Comparison of ENCODE assay signal across 8 cellular contexts in genomic region chr9:83219154-83219923, GRCh38.
DNase-seq lines count a peak whose midpoint lies in the region; ATAC-seq and TF ChIP-seq lines count a peak whose summit lies in the region.

No MANE protein-coding gene starts in this region.

- no peak overlapping the region for H3K27ac ChIP-seq in HEK293 (ENCODE audit: extremely low read depth, low read depth, low read length)

- peak overlapping the region; percentile 49 for H3K4me3 ChIP-seq in HEK293 (ENCODE audit: low read depth, low read length)

- peak overlapping the region; percentile 80 for H3K4me3 Mint-ChIP-seq in activated T-helper 2 cell treated with anti-CD3 and anti-CD28 coated beads, Interferon-gamma antibody, Interleukin-2, Interleukin-4, amounts not matched to agents 10 μg/mL and 5 μg/mL and 100 μg/mL, durations not matched to agents 14 hours and 24 hours and 36 hours (ENCODE audit: low read depth)
- peak overlapping the region; percentile 88 to 95 (median 91) for H3K4me3 Mint-ChIP-seq in nephron
- H3K4me3 Mint-ChIP-seq in activated CD4-positive, alpha-beta memory T cell treated with anti-CD3 and anti-CD28 coated beads, Interleukin-2, amount 10 ng/mL, durations not matched to agents 7 days and 5 days = no peak overlapping the region

- H3K36me3 ChIP-seq in HEK293 (ENCODE audit: control insufficient read depth in 2 of 2, insufficient read depth in 1 of 2, low read length in 2 of 2) = no peaks in the 10 kb centered on the region

- peaks cover 22% of the 10 kb centered on the region for H3K4me1 Mint-ChIP-seq in activated T-helper 2 cell treated with anti-CD3 and anti-CD28 coated beads, Interferon-gamma antibody, Interleukin-2, Interleukin-4, amounts not matched to agents 10 μg/mL and 5 μg/mL and 100 μg/mL, durations not matched to agents 14 hours and 24 hours and 36 hours (ENCODE audit: low read depth)
- H3K4me1 Mint-ChIP-seq in nephron = peaks cover 13% of the 10 kb centered on the region
- peaks cover 2% of the 10 kb centered on the region for H3K4me1 Mint-ChIP-seq in activated CD4-positive, alpha-beta memory T cell treated with anti-CD3 and anti-CD28 coated beads, Interleukin-2, amount 10 ng/mL, durations not matched to agents 7 days and 5 days

- H3K9me3 Mint-ChIP-seq in activated T-helper 2 cell treated with anti-CD3 and anti-CD28 coated beads, Interferon-gamma antibody, Interleukin-2, Interleukin-4, amounts not matched to agents 10 μg/mL and 5 μg/mL and 100 μg/mL, durations not matched to agents 14 hours and 24 hours and 36 hours = no peaks in the 10 kb centered on the region
- H3K9me3 Mint-ChIP-seq in nephron = peaks cover 15% of the 10 kb centered on the region
- peaks cover 3% of the 10 kb centered on the region for H3K9me3 Mint-ChIP-seq in activated CD4-positive, alpha-beta memory T cell treated with anti-CD3 and anti-CD28 coated beads, Interleukin-2, amount 10 ng/mL, durations not matched to agents 7 days and 5 days

- no peak overlapping the region for H3K27ac Mint-ChIP-seq in activated T-helper 2 cell treated with anti-CD3 and anti-CD28 coated beads, Interferon-gamma antibody, Interleukin-2, Interleukin-4, amounts not matched to agents 10 μg/mL and 5 μg/mL and 100 μg/mL, durations not matched to agents 14 hours and 24 hours and 36 hours
- peak overlapping the region; percentile 70 to 89 (median 86) for H3K27ac Mint-ChIP-seq in nephron
- no peak overlapping the region for H3K27ac Mint-ChIP-seq in activated CD4-positive, alpha-beta memory T cell treated with anti-CD3 and anti-CD28 coated beads, Interleukin-2, amount 10 ng/mL, durations not matched to agents 7 days and 5 days

- H3K36me3 Mint-ChIP-seq in activated T-helper 2 cell treated with anti-CD3 and anti-CD28 coated beads, Interferon-gamma antibody, Interleukin-2, Interleukin-4, amounts not matched to agents 10 μg/mL and 5 μg/mL and 100 μg/mL, durations not matched to agents 14 hours and 24 hours and 36 hours (ENCODE audit: low read depth) = no peaks in the 10 kb centered on the region
- H3K36me3 Mint-ChIP-seq in nephron (ENCODE audit: low read depth) = peaks cover 15% of the 10 kb centered on the region
- H3K36me3 Mint-ChIP-seq in activated CD4-positive, alpha-beta memory T cell treated with anti-CD3 and anti-CD28 coated beads, Interleukin-2, amount 10 ng/mL, durations not matched to agents 7 days and 5 days (ENCODE audit: low read depth) = no peaks in the 10 kb centered on the region

- CTCF ChIA-PET in HEK293 (lab: Yijun Ruan, JAX) = interaction anchor here (0.6 to 2.0 kb wide), 6 partner anchors 31 to 124 kb away, joined by 3 to 15 read pairs (median 4); no protein-coding TSS in a partner anchor
- CTCF ChIA-PET in activated CD4-positive, alpha-beta memory T cell treated with anti-CD3 and anti-CD28 coated beads, Interleukin-2, amount 10 ng/mL, durations not matched to agents 7 days and 5 days (lab: Charles Lee) = no interaction called here

- peaks cover 18% of the 10 kb centered on the region for H3K27me3 Mint-ChIP-seq in activated T-helper 2 cell treated with anti-CD3 and anti-CD28 coated beads, Interferon-gamma antibody, Interleukin-2, Interleukin-4, amounts not matched to agents 10 μg/mL and 5 μg/mL and 100 μg/mL, durations not matched to agents 14 hours and 24 hours and 36 hours (ENCODE audit: low read depth)
- H3K27me3 Mint-ChIP-seq in nephron (ENCODE audit: low read depth) = no peaks in the 10 kb centered on the region
- peaks cover 16% of the 10 kb centered on the region for H3K27me3 Mint-ChIP-seq in activated CD4-positive, alpha-beta memory T cell treated with anti-CD3 and anti-CD28 coated beads, Interleukin-2, amount 10 ng/mL, durations not matched to agents 7 days and 5 days

- no peak for ATAC-seq in HG03196 (IDR thresholded peaks at IDR 0.05; ENCODE audit: unreplicated experiment)

- TF ChIP-seq CTCF in HEK293 (tag by site-specific recombination; IDR thresholded peaks at IDR 0.05) (0 out of 2 replicates have a peak, but pooled peaks have one; percentile 11), nephron (IDR thresholded peaks at IDR 0.05; ENCODE audit: unreplicated experiment in 3 of 3) (peak; percentile 58 to 68 (median 64))

- 0 out of 2 replicates have a peak, but pooled peaks cover 2% of the 10 kb centered on the region for H3K4me1 ChIP-seq in HEK293 (ENCODE audit: control insufficient read depth, insufficient read depth, low read length)

- POLR2A ChIA-PET in HEK293 (lab: Yijun Ruan, JAX) = interaction anchor here (0.8 to 1.1 kb wide), 2 partner anchors 11 to 14 kb away, joined by 3 read pairs; no protein-coding TSS in a partner anchor
- POLR2A ChIA-PET in activated CD4-positive, alpha-beta memory T cell treated with anti-CD3 and anti-CD28 coated beads, Interleukin-2, amount 10 ng/mL, durations not matched to agents 7 days and 5 days (lab: Charles Lee) = no interaction called here

- intact Hi-C loops in activated T-helper 2 cell treated with anti-CD3 and anti-CD28 coated beads, Interferon-gamma antibody, Interleukin-2, Interleukin-4, amounts not matched to agents 10 μg/mL and 5 μg/mL and 100 μg/mL, durations not matched to agents 14 hours and 24 hours and 36 hours (cut with micrococcal nuclease) = loop anchor here (1.0 to 5.0 kb wide), 2 partner anchors 253 to 325 kb away; no protein-coding TSS in a partner anchor

- no peaks in the 10 kb centered on the region for H3K9me3 ChIP-seq in HEK293 (ENCODE audit: control insufficient read depth, insufficient read depth, low read depth, low read length)

- DNase-seq in EH (ENCODE audit: low read depth) (peak; percentile 73), NCI-H2081 (lab: John Stamatoyannopoulos, UW) (peak; percentile 83 to 87), glomerular endothelial cell (ENCODE audit: extremely low read depth, low read depth, low spot score) (peak; percentile 66)
- DNase-seq in activated T-helper 2 cell treated with anti-CD3 and anti-CD28 coated beads, Interferon-gamma antibody, Interleukin-2, Interleukin-4, amounts not matched to agents 10 μg/mL and 5 μg/mL and 100 μg/mL, durations not matched to agents 14 hours and 24 hours and 36 hours (ENCODE audit: low spot score) = peak; percentile 28
- DNase-seq in activated CD4-positive, alpha-beta memory T cell treated with anti-CD3 and anti-CD28 coated beads, Interleukin-2, amount 10 ng/mL, durations not matched to agents 7 days and 5 days = no peak

TF ChIP-seq in HEK293, 187 proteins besides CTCF, POLR2A, EP300 and RAD21:
- TF ChIP-seq ZNF341 (tag by site-specific recombination; IDR thresholded peaks at IDR 0.05; ENCODE audit: low read depth) (no peak), ZFP41 (tag by site-specific recombination; IDR thresholded peaks at IDR 0.05; ENCODE audit: borderline replicate concordance) (no peak), ZSCAN16 (tag by site-specific recombination; IDR thresholded peaks at IDR 0.05) (no peak), ZNF600 (tag by site-specific recombination; IDR thresholded peaks at IDR 0.05) (no peak), ZNF48 (tag by site-specific recombination; IDR thresholded peaks at IDR 0.05) (no peak), ZNF335 (tag by site-specific recombination; conservative IDR thresholded peaks at IDR 0.05) (peak; percentile 80), SCRT2 (tag by site-specific recombination; IDR thresholded peaks at IDR 0.05) (no peak), EGR2 (tag by site-specific recombination; IDR thresholded peaks at IDR 0.05; ENCODE audit: low read depth) (no peak), ZBTB7A (tag by site-specific recombination; IDR thresholded peaks at IDR 0.05; ENCODE audit: low read depth) (no peak), ZNF37A (tag by site-specific recombination; IDR thresholded peaks at IDR 0.05) (no peak), REPIN1 (tag by site-specific recombination; IDR thresholded peaks at IDR 0.05; ENCODE audit: low read depth) (no peak), ZBTB20 (tag by site-specific recombination; IDR thresholded peaks at IDR 0.05) (peak; percentile 97), ZNF843 (tag by site-specific recombination; IDR thresholded peaks at IDR 0.05) (no peak), ZNF561 (tag by site-specific recombination; IDR thresholded peaks at IDR 0.05; ENCODE audit: borderline replicate concordance) (no peak), ZNF654 (tag by site-specific recombination; IDR thresholded peaks at IDR 0.05; ENCODE audit: low read depth) (peak; percentile 23; the same call in 1 of the 2 replicates), SP2 (tag by site-specific recombination; IDR thresholded peaks at IDR 0.05) (peak; percentile 35; the same call in 1 of the 2 replicates)

Comparison
In these comparisons a context has a peak if more than half of its experiments do, and no peak if none do; other contexts are left out.
1. H3K27ac Mint-ChIP-seq: peak in nephron (3 of 3); none in activated T-helper 2 cell treated with anti-CD3 and anti-CD28 coated beads, Interferon-gamma antibody, Interleukin-2, Interleukin-4, amounts not matched to agents 10 μg/mL and 5 μg/mL and 100 μg/mL, durations not matched to agents 14 hours and 24 hours and 36 hours (single experiment) and activated CD4-positive, alpha-beta memory T cell treated with anti-CD3 and anti-CD28 coated beads, Interleukin-2, amount 10 ng/mL, durations not matched to agents 7 days and 5 days (single experiment).